8 cellular contexts compared by ENCODE assay signal in genomic region chr11:30322826-30323710, GRCh38. TPM values are rescaled to one million over a fixed set of nuclear protein-coding genes. Genes with fewer than 3 reads are reported as not detected.
A peak's percentile ranks its signal among the peaks of the same experiment; 100 is the strongest.
DNase-seq lines count a peak whose midpoint lies in the region; ATAC-seq and TF ChIP-seq lines count a peak whose summit lies in the region.

Gene ARL14EP (plus strand): TSS chr11:30323104. CDS start chr11:30330949, 7,845 bp downstream.

- intact Hi-C loops in CD14-positive monocyte (cut with micrococcal nuclease), result no loop called here
- intact Hi-C loops in activated CD4-positive, alpha-beta memory T cell treated with anti-CD3 and anti-CD28 coated beads for 36 hours (cut with micrococcal nuclease), result loop anchor here (5.0 to 10.0 kb wide), 3 partner anchors 1044 to 1762 kb away; partner anchors contain the start of genes DCDC1, DNAJC24, ELP4 and IMMP1L
- intact Hi-C loops in dorsolateral prefrontal cortex (cut with DNase I), result no loop called here
- intact Hi-C loops in right lobe of liver (cut with DNase I), result no loop called here

- H3K27ac ChIP-seq in dorsolateral prefrontal cortex (peak within 1 kb of the TSS in 56 of 59 donors; percentile 19 to 90 (median 77)), right lobe of liver (peak within 1 kb of the TSS; percentile 88 to 92 (median 88))

- DNase-seq in CD14-positive monocyte (ENCODE audit: low spot score) (peak; percentile 88), NCI-H82 (lab: John Stamatoyannopoulos, UW) (peak; percentile 96), dorsolateral prefrontal cortex (peak; percentile 80 to 96 (median 95)), right lobe of liver (peak; percentile 93 to 95 (median 93))
- peak; percentile 93 for DNase-seq in activated CD4-positive, alpha-beta memory T cell treated with anti-CD3 and anti-CD28 coated beads for 36 hours
- DNase-seq in stimulated activated CD4-positive, alpha-beta T cell treated with anti-CD3 and anti-CD28 coated beads, Interleukin-4, amount 100 ng/mL, for 4 hours, result peak; percentile 85 to 89

- H3K4me3 ChIP-seq in dorsolateral prefrontal cortex, result peak within 1 kb of the TSS; percentile 69 to 97 (median 87)
- peak within 1 kb of the TSS; percentile 66 to 72 (median 72) for H3K4me3 ChIP-seq in right lobe of liver

- no peaks in the 10 kb centered on the region for H3K36me3 ChIP-seq in right lobe of liver

- peak within 1 kb of the TSS; percentile 93 to 96 for H3K4me3 Mint-ChIP-seq in CD14-positive monocyte
- H3K4me3 Mint-ChIP-seq in activated CD4-positive, alpha-beta memory T cell treated with anti-CD3 and anti-CD28 coated beads for 36 hours, result peak within 1 kb of the TSS; percentile 99

- peak; percentile 94 for TF ChIP-seq POLR2A in right lobe of liver (IDR thresholded peaks at IDR 0.05)

- H3K9me3 ChIP-seq in right lobe of liver, result no peaks in the 10 kb centered on the region

- peaks cover 2 to 5% (median 2%) of the 10 kb centered on the region in 3 donors for H3K27me3 Mint-ChIP-seq in CD14-positive monocyte (ENCODE audit: low read depth in 3 of 3)
- H3K27me3 Mint-ChIP-seq in activated CD4-positive, alpha-beta memory T cell treated with anti-CD3 and anti-CD28 coated beads for 36 hours, result peaks cover 5% of the 10 kb centered on the region

- POLR2A ChIA-PET in activated CD4-positive, alpha-beta memory T cell treated with anti-CD3 and anti-CD28 coated beads for 36 hours (lab: Charles Lee), result interaction anchor here (1.0 to 2.0 kb wide), 2 partner anchors 8 to 17 kb away, joined by 3 to 5 read pairs; no protein-coding TSS in a partner anchor

- H3K9me3 Mint-ChIP-seq in CD14-positive monocyte, result peaks cover 0 to 3% (median 0%) of the 10 kb centered on the region in 7 donors
- H3K9me3 Mint-ChIP-seq in activated CD4-positive, alpha-beta memory T cell treated with anti-CD3 and anti-CD28 coated beads for 36 hours, result no peaks in the 10 kb centered on the region

- TF ChIP-seq CTCF in CD14-positive monocyte (IDR thresholded peaks at IDR 0.05) (no peak), dorsolateral prefrontal cortex (IDR thresholded peaks at IDR 0.05 in 54 of 56, conservative IDR thresholded peaks at IDR 0.05 in 2 of 56; ENCODE audit: low read depth in 1 of 56, partially characterized antibody in 56 of 56) (peak in 39 of 56 donors; percentile 6 to 55 (median 28)), right lobe of liver (IDR thresholded peaks at IDR 0.05) (no peak)

- H3K27me3 ChIP-seq in dorsolateral prefrontal cortex (peaks cover 0 to 6% (median 0%) of the 10 kb centered on the region in 45 donors), right lobe of liver (no peaks in the 10 kb centered on the region)

- H3K4me1 Mint-ChIP-seq in CD14-positive monocyte, result peaks cover 36% of the 10 kb centered on the region
- peaks cover 41% of the 10 kb centered on the region for H3K4me1 Mint-ChIP-seq in activated CD4-positive, alpha-beta memory T cell treated with anti-CD3 and anti-CD28 coated beads for 36 hours (ENCODE audit: low read depth)

- under 1% methylated on average over 21 of the region's 51 CpGs for WGBS in right lobe of liver (ENCODE audit: insufficient coverage, low coverage, low lambda C conversion rate, missing lambda C conversion rate)

- H3K36me3 Mint-ChIP-seq in CD14-positive monocyte, result peaks cover under 1 to 2% of the 10 kb centered on the region in 2 donors
- peaks cover 16% of the 10 kb centered on the region for H3K36me3 Mint-ChIP-seq in activated CD4-positive, alpha-beta memory T cell treated with anti-CD3 and anti-CD28 coated beads for 36 hours

- H3K4me1 ChIP-seq in right lobe of liver, result peaks cover 0 to 19% (median 0%) of the 10 kb centered on the region in 4 donors

- H3K27ac Mint-ChIP-seq in CD14-positive monocyte, result peak within 1 kb of the TSS; percentile 94 to 99 (median 99)
- H3K27ac Mint-ChIP-seq in activated CD4-positive, alpha-beta memory T cell treated with anti-CD3 and anti-CD28 coated beads for 36 hours, result peak within 1 kb of the TSS; percentile 99

- CTCF ChIA-PET in activated CD4-positive, alpha-beta memory T cell treated with anti-CD3 and anti-CD28 coated beads for 36 hours (lab: Charles Lee), result interaction anchor here (2.0 kb wide), 1 partner anchor 11 kb away, joined by 9 read pairs; no protein-coding TSS in a partner anchor

- ATAC-seq in GM19397 (IDR thresholded peaks at IDR 0.05; ENCODE audit: unreplicated experiment) (peak; percentile 99), HG03571 (IDR thresholded peaks at IDR 0.05; ENCODE audit: unreplicated experiment) (peak; percentile 98), right lobe of liver (peak; percentile 99 to 100 (median 99))

RNA-seq across cellular contexts. Expression of gene ARL14EP, which starts in this region (rescaled TPM):
- polyA plus RNA-seq in CD14-positive monocyte, result 10 to 100 TPM; 21.2 to 32.2 TPM
- total RNA-seq in activated CD4-positive, alpha-beta memory T cell treated with anti-CD3 and anti-CD28 coated beads for 36 hours, result 10 to 100 TPM; 25.0 to 31.0 TPM
- 10 to 100 TPM; 22.2 to 62.4 (median 37.3) TPM for total RNA-seq in dorsolateral prefrontal cortex
- total RNA-seq in right lobe of liver, result 10 to 100 TPM; 10.3 to 19.3 (median 14.2) TPM

Comparison
In these comparisons a context has a peak if more than half of its experiments do, and no peak if none do; other contexts are left out.
1. Peak in every context shown above with its lines: DNase-seq, ATAC-seq, H3K4me3 ChIP-seq and H3K27ac ChIP-seq.
2. CTCF ChIP-seq: peak in dorsolateral prefrontal cortex (39 of 56); none in CD14-positive monocyte (single experiment) and right lobe of liver (0 of 4).